1 cellular context compared by ENCODE assay signal in the genomic region with DNA sequence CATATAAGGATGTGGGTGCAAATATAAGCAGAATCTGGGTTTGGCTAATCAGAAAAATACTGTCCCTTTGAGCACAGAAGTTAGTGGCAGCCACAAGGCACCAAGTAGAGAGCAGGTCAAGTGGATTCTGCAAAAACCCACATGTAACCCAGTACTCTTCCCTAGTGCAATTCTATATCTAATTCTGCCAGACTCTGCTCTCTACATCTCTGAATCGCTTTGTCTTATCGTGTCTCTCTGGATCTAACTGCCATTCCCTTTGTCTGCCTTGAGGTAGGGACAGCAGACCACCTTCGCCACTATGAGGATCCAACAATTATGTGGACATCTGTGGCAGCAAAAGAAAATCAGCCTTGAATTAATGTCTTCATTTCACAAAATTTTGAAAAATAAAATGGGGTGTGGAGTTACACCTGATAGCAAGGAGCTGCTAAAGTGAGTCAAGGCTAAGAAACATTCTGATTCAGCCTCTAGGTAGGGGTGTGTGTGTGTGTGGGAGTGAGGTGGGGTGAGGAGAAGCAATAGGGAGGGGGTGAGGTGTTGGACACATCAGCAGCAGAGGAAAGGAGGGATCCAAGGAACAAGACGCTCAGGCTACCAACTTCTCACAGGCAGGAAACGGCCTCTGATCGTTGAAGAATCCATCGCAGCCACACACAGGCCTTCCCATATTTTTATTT.
TF ChIP-seq lines count a peak whose summit lies in the region.

No MANE protein-coding gene starts in this region.

TF ChIP-seq in neural cell, 6 proteins besides CTCF, POLR2A, EP300 and RAD21 (continued from another document):
- TF ChIP-seq REST (IDR thresholded peaks at IDR 0.05; ENCODE audit: borderline replicate concordance) (no peak), EZH2 (IDR thresholded peaks at IDR 0.05; ENCODE audit: borderline replicate concordance, insufficient read depth, low read length, poor library complexity, severe bottlenecking) (no peak), SMC3 (conservative IDR thresholded peaks at IDR 0.05; ENCODE audit: poor library complexity) (no peak), POLR2AphosphoS5 (IDR thresholded peaks at IDR 0.05) (no peak)
